In genomic region chr6:142421285-142422202, GRCh38 we compare ENCODE assay signal across 23 cellular contexts.
A peak's percentile ranks its signal among the peaks of the same experiment; 100 is the strongest.
DNase-seq lines count a peak whose midpoint lies in the region; TF ChIP-seq lines count a peak whose summit lies in the region.
"Had no signal": no experiment of that assay in that cellular context is flagged by ENCODE, and none has a peak within 500 bp of the region (broad histone marks: within the 10 kb centered on the region; RNA-seq: fewer than 3 reads in every experiment).

No MANE protein-coding gene starts in this region.

- peaks cover 12% of the 10 kb centered on the region for H3K27me3 Mint-ChIP-seq in activated T-helper 1 cell treated with anti-CD3 and anti-CD28 coated beads, Interleukin-12 subunit alpha, Interleukin-12 subunit beta, Interleukin-2, Interleukin-4 antibody, amounts not matched to agents 30 ng/mL and 10 ng/mL and 1 ng/mL, durations not matched to agents 14 hours and 24 hours and 36 hours (ENCODE audit: insufficient read depth)

- TF ChIP-seq CTCF in A673 (conservative IDR thresholded peaks at IDR 0.05; ENCODE audit: low read depth, low read length) (no peak), osteoblast (IDR thresholded peaks at IDR 0.05; ENCODE audit: extremely low read depth, low read depth, low read length) (no peak)

- POLR2A ChIA-PET in A673 (lab: Charles Lee; ENCODE audit: low non-redundant PET), result no interaction called here

- H3K36me3 Mint-ChIP-seq in activated T-helper 1 cell treated with anti-CD3 and anti-CD28 coated beads, Interleukin-12 subunit alpha, Interleukin-12 subunit beta, Interleukin-2, Interleukin-4 antibody, amounts not matched to agents 30 ng/mL and 10 ng/mL and 1 ng/mL, durations not matched to agents 14 hours and 24 hours and 36 hours (ENCODE audit: low read depth), result no peaks in the 10 kb centered on the region
- H3K36me3 Mint-ChIP-seq: natural killer cell treated with Interleukin-12 subunit alpha and Interleukin-12 subunit beta and Interleukin-15 and Interleukin-18, amount 100 ng/mL, for 72 hours had no signal

- H3K9me3 ChIP-seq in A673 (ENCODE audit: low read depth, low read length, poor library complexity, severe bottlenecking) (no peaks in the 10 kb centered on the region), osteoblast (ENCODE audit: low read depth, low read length) (no peaks in the 10 kb centered on the region)
- H3K9me3 ChIP-seq: body of pancreas, stomach, tibial artery had no signal

- H3K36me3 ChIP-seq in A673 (ENCODE audit: insufficient read depth, low read length, poor library complexity, severe bottlenecking) (no peaks in the 10 kb centered on the region), osteoblast (ENCODE audit: insufficient read depth, low read length) (no peaks in the 10 kb centered on the region)
- H3K36me3 ChIP-seq: BLaER1 treated with 17β-estradiol and CSF1 and Interleukin-3, amounts not matched to agents 10 nM and 100 nM; tibial artery had no signal

- H2AFZ ChIP-seq in osteoblast (ENCODE audit: low read length), result no peak overlapping the region

- intact Hi-C loops in A673 (cut with micrococcal nuclease; ENCODE audit: unreplicated experiment), result no loop called here
- intact Hi-C loops in activated T-helper 1 cell treated with anti-CD3 and anti-CD28 coated beads, Interleukin-12 subunit alpha, Interleukin-12 subunit beta, Interleukin-2, Interleukin-4 antibody, amounts not matched to agents 30 ng/mL and 10 ng/mL and 1 ng/mL, durations not matched to agents 14 hours and 24 hours and 36 hours (cut with micrococcal nuclease), result no loop called here

- H3K27ac ChIP-seq in A673 (ENCODE audit: low read depth, low read length, poor library complexity, severe bottlenecking) (no peak overlapping the region), osteoblast (ENCODE audit: low read depth, low read length) (no peak overlapping the region)
- H3K27ac ChIP-seq: BLaER1 treated with 17β-estradiol and CSF1 and Interleukin-3, amounts not matched to agents 10 nM and 100 nM; body of pancreas; stomach; tibial artery; VCaP had no signal

- no peak overlapping the region for H3K4me2 ChIP-seq in osteoblast (ENCODE audit: insufficient read depth, low read length)
- H3K4me2 ChIP-seq: BLaER1 treated with 17β-estradiol and CSF1 and Interleukin-3, amounts not matched to agents 10 nM and 100 nM had no signal

- H3K4me1 ChIP-seq in A673 (ENCODE audit: insufficient read depth, low read length, poor library complexity, severe bottlenecking) (peaks cover 8% of the 10 kb centered on the region), osteoblast (ENCODE audit: insufficient read depth, low read length) (peaks cover 13% of the 10 kb centered on the region)
- H3K4me1 ChIP-seq: BLaER1 treated with 17β-estradiol and CSF1 and Interleukin-3, amounts not matched to agents 10 nM and 100 nM; body of pancreas; stomach; tibial artery had no signal

- CTCF ChIA-PET in A673 (lab: Charles Lee), result no interaction called here

- H3K9me3 Mint-ChIP-seq in activated T-helper 1 cell treated with anti-CD3 and anti-CD28 coated beads, Interleukin-12 subunit alpha, Interleukin-12 subunit beta, Interleukin-2, Interleukin-4 antibody, amounts not matched to agents 30 ng/mL and 10 ng/mL and 1 ng/mL, durations not matched to agents 14 hours and 24 hours and 36 hours, result peaks cover 10% of the 10 kb centered on the region

- no TSS peak for BruUV-seq in A673 (replicated peaks; lab: Mats Ljungman, UMichigan)

- H3K4me1 Mint-ChIP-seq in activated T-helper 1 cell treated with anti-CD3 and anti-CD28 coated beads, Interleukin-12 subunit alpha, Interleukin-12 subunit beta, Interleukin-2, Interleukin-4 antibody, amounts not matched to agents 30 ng/mL and 10 ng/mL and 1 ng/mL, durations not matched to agents 14 hours and 24 hours and 36 hours (ENCODE audit: low read depth), result no peaks in the 10 kb centered on the region

- H3K27me3 ChIP-seq in A673 (replicated peaks; ENCODE audit: insufficient read depth, low read depth, low read length, poor library complexity) (no peaks in the 10 kb centered on the region), osteoblast (ENCODE audit: insufficient read depth, low read length) (no peaks in the 10 kb centered on the region)
- H3K27me3 ChIP-seq: BLaER1 treated with 17β-estradiol and CSF1 and Interleukin-3, amounts not matched to agents 10 nM and 100 nM; body of pancreas; stomach; tibial artery had no signal

- H3K79me2 ChIP-seq in osteoblast (ENCODE audit: insufficient read depth, low read length), result no peaks in the 10 kb centered on the region

- no peak overlapping the region for H3K4me3 ChIP-seq in A673 (ENCODE audit: low read depth, low read length, poor library complexity, severe bottlenecking)
- no peak overlapping the region for H3K4me3 ChIP-seq in osteoblast (ENCODE audit: insufficient read depth, low read length)
- H3K4me3 ChIP-seq: BLaER1 treated with 17β-estradiol and CSF1 and Interleukin-3, amounts not matched to agents 10 nM and 100 nM; body of pancreas; stomach; tibial artery had no signal

- H3K27ac Mint-ChIP-seq in activated T-helper 1 cell treated with anti-CD3 and anti-CD28 coated beads, Interleukin-12 subunit alpha, Interleukin-12 subunit beta, Interleukin-2, Interleukin-4 antibody, amounts not matched to agents 30 ng/mL and 10 ng/mL and 1 ng/mL, durations not matched to agents 14 hours and 24 hours and 36 hours, result no peak overlapping the region
- H3K27ac Mint-ChIP-seq: natural killer cell treated with Interleukin-12 subunit alpha and Interleukin-12 subunit beta and Interleukin-15 and Interleukin-18, amount 100 ng/mL, for 72 hours had no signal

- no peak overlapping the region for H3K4me3 Mint-ChIP-seq in activated T-helper 1 cell treated with anti-CD3 and anti-CD28 coated beads, Interleukin-12 subunit alpha, Interleukin-12 subunit beta, Interleukin-2, Interleukin-4 antibody, amounts not matched to agents 30 ng/mL and 10 ng/mL and 1 ng/mL, durations not matched to agents 14 hours and 24 hours and 36 hours
- H3K4me3 Mint-ChIP-seq: activated T-cell treated with anti-CD3 and anti-CD28 coated beads, Interleukin-2, amount 50 U/mL, for 4 hours; natural killer cell treated with Interleukin-12 subunit alpha and Interleukin-12 subunit beta and Interleukin-15 and Interleukin-18, amount 100 ng/mL, for 72 hours had no signal

- peak; percentile 68 for DNase-seq in A673 (ENCODE audit: low spot score)
- DNase-seq in GM04504 (ENCODE audit: low read depth), result peak; percentile 64
- peak; percentile 32 for DNase-seq in NCI-H69 (lab: John Stamatoyannopoulos, UW)
- peak; percentile 39 for DNase-seq in fibroblast of peridontal ligament (ENCODE audit: extremely low read depth)
- DNase-seq in activated T-helper 1 cell treated with anti-CD3 and anti-CD28 coated beads, Interleukin-12 subunit alpha, Interleukin-12 subunit beta, Interleukin-2, Interleukin-4 antibody, amounts not matched to agents 30 ng/mL and 10 ng/mL and 1 ng/mL, durations not matched to agents 14 hours and 24 hours and 36 hours (ENCODE audit: low spot score), result no peak
- no peak for DNase-seq in Kasumi-1 (lab: John Stamatoyannopoulos, UW)
- no peak for DNase-seq in osteoblast (ENCODE audit: insufficient read length, low spot score, missing footprints)
- DNase-seq: activated CD4-positive, alpha-beta T cell treated with anti-CD3 and anti-CD28 coated beads for 4 hours; activated T-cell treated with anti-CD3 and anti-CD28 coated beads, Interleukin-2, amount 50 U/mL, for 4 hours; body of pancreas; COR-L47; DMS79; islet precursor cell; NCI-H1092 treated with DMSO at 0.1 percent for 48 hours; NCI-H2029 treated with DMSO at 0.1 percent for 48 hours; NCI-H446; small intestine; stimulated activated CD8-positive, alpha-beta memory T cell treated with anti-CD3 and anti-CD28 coated beads, Interleukin-4, amount 100 ng/mL, for 48 hours; stomach; tibial artery had no signal

- H4K20me1 ChIP-seq in osteoblast (ENCODE audit: insufficient read depth, low read length), result no peaks in the 10 kb centered on the region
- H4K20me1 ChIP-seq: BLaER1 treated with 17β-estradiol and CSF1 and Interleukin-3, amounts not matched to agents 10 nM and 100 nM had no signal

Comparison
In these comparisons a context has a peak if more than half of its experiments do, and no peak if none do; other contexts are left out.
1. DNase-seq: peak in A673 (single experiment), GM04504 (single experiment), NCI-H69 (single experiment) and fibroblast of peridontal ligament (single experiment); none in activated T-helper 1 cell treated with anti-CD3 and anti-CD28 coated beads, Interleukin-12 subunit alpha, Interleukin-12 subunit beta, Interleukin-2, Interleukin-4 antibody, amounts not matched to agents 30 ng/mL and 10 ng/mL and 1 ng/mL, durations not matched to agents 14 hours and 24 hours and 36 hours (single experiment), Kasumi-1 (0 of 2) and osteoblast (single experiment).